ENCODE assay signal across 8 cellular contexts in genomic region chr1:185338719-185339622, GRCh38. TPM values are rescaled to one million over a fixed set of nuclear protein-coding genes. Genes with fewer than 3 reads are reported as not detected.
DNase-seq lines count a peak whose midpoint lies in the region; ATAC-seq, FAIRE-seq and TF ChIP-seq lines count a peak whose summit lies in the region.

No MANE protein-coding gene starts in this region.

- H3K4me1 ChIP-seq in muscle layer of duodenum (ENCODE audit: control insufficient read depth in 1 of 2, insufficient read depth in 2 of 2, low read length in 2 of 2): peaks cover 0 to 6% of the 10 kb centered on the region in 2 donors
- H3K4me1 ChIP-seq in mesendoderm (ENCODE audit: control insufficient read depth, low read depth, low read length): peaks cover 7% of the 10 kb centered on the region

- no peak overlapping the region for H3K23ac ChIP-seq in mesendoderm (ENCODE audit: low read length)

- TF ChIP-seq CTCF in GM12865 (IDR thresholded peaks at IDR 0.05; ENCODE audit: insufficient read depth, low read depth, low read length, missing control alignments): no peak

- no peak overlapping the region for H3K18ac ChIP-seq in mesendoderm (ENCODE audit: low read length)

- H3K9me3 ChIP-seq in muscle layer of duodenum (ENCODE audit: control insufficient read depth in 1 of 2, low read length in 2 of 2): no peaks in the 10 kb centered on the region

- no peak overlapping the region for H2AK5ac ChIP-seq in mesendoderm (ENCODE audit: low read length)

- H2BK15ac ChIP-seq in mesendoderm (replicated peaks; ENCODE audit: low read depth): no peak overlapping the region

- H3K9ac ChIP-seq in mesendoderm (ENCODE audit: low read length): no peak overlapping the region

- no peak for FAIRE-seq in frontal cortex (lab: Jason Lieb, UNC)

- no peak overlapping the region for H3K4me3 ChIP-seq in GM12865 (ENCODE audit: low read depth, low read length)
- no peak overlapping the region for H3K4me3 ChIP-seq in muscle layer of duodenum (ENCODE audit: low read depth in 1 of 2, low read length in 2 of 2)
- no peak overlapping the region for H3K4me3 ChIP-seq in mesendoderm (ENCODE audit: low read length)

- no peaks in the 10 kb centered on the region for H3K79me2 ChIP-seq in mesendoderm (ENCODE audit: control insufficient read depth, insufficient read depth, low read length)

- H3K56ac ChIP-seq in mesendoderm (ENCODE audit: low read length): no peak overlapping the region

- no peak overlapping the region for H2BK5ac ChIP-seq in mesendoderm (ENCODE audit: low read length)

- no CpG with 5 or more reads among the region's 8 CpGs for WGBS in mesendoderm (ENCODE audit: extremely low coverage, insufficient coverage, low lambda C conversion rate)

- no peaks in the 10 kb centered on the region for H3K79me1 ChIP-seq in mesendoderm (ENCODE audit: low read length)

- H2BK120ac ChIP-seq in mesendoderm (ENCODE audit: low read depth, low read length): no peak overlapping the region

- peak overlapping the region; percentile 11 for H3K27ac ChIP-seq in muscle layer of duodenum (ENCODE audit: low read length)
- H3K27ac ChIP-seq in mesendoderm (ENCODE audit: low read depth, low read length): no peak overlapping the region

- no peak overlapping the region for H4K5ac ChIP-seq in mesendoderm (ENCODE audit: low read length)

- H3K4ac ChIP-seq in mesendoderm (ENCODE audit: low read depth, low read length): no peak overlapping the region

- DNase-seq in GM12865 (ENCODE audit: low read depth) (peak; percentile 86), activated T-helper 1 cell treated with Interleukin-2 at 50 U/mL for 16 hours (ENCODE audit: low read depth) (peak; percentile 13), mesendoderm (no peak), frontal cortex (ENCODE audit: low spot score in 2 of 2) (no peak), NCI-H2196 (lab: John Stamatoyannopoulos, UW; ENCODE audit: unreplicated experiment) (no peak)

- H3K27me3 ChIP-seq in muscle layer of duodenum (ENCODE audit: low read depth, low read length) (no peaks in the 10 kb centered on the region), mesendoderm (ENCODE audit: insufficient read depth, low read length, poor library complexity) (no peaks in the 10 kb centered on the region)

- no peak overlapping the region for H4K8ac ChIP-seq in mesendoderm (ENCODE audit: low read depth, low read length)

- H3K36me3 ChIP-seq in muscle layer of duodenum (ENCODE audit: control insufficient read depth in 1 of 2, insufficient read depth in 2 of 2, low read length in 2 of 2) (no peaks in the 10 kb centered on the region), mesendoderm (ENCODE audit: control insufficient read depth, insufficient read depth, low read length) (no peaks in the 10 kb centered on the region)

- ATAC-seq in GM21381 (IDR thresholded peaks at IDR 0.05; ENCODE audit: unreplicated experiment) (peak; percentile 96), HG03558 (IDR thresholded peaks at IDR 0.05; ENCODE audit: extremely low read depth, unreplicated experiment) (peak; percentile 98)

- no peak overlapping the region for H3K4me2 ChIP-seq in mesendoderm (ENCODE audit: low read length)

RNA-seq across cellular contexts. Expression of gene IVNS1ABP, which starts 21.9 kb away (rescaled TPM):
- 99.3 TPM for polyA plus RNA-seq in mesendoderm (2013, experiment 1 of 2)
- 97.1 TPM for polyA plus RNA-seq in mesendoderm (2013, experiment 2 of 2)
- 182 TPM for total RNA-seq in frontal cortex

Comparison
In these comparisons a context has a peak if more than half of its experiments do, and no peak if none do; other contexts are left out.
1. DNase-seq: peak in GM12865 (single experiment) and activated T-helper 1 cell treated with Interleukin-2 at 50 U/mL for 16 hours (single experiment); none in mesendoderm (single experiment), frontal cortex (0 of 2) and NCI-H2196 (single experiment).